ENCODE assay signal across 11 cellular contexts in genomic region chr16:89179148-89179484, GRCh38. TPM values are rescaled to one million over a fixed set of nuclear protein-coding genes. Genes with fewer than 3 reads are reported as not detected.
"Had no signal": no experiment of that assay in that cellular context is flagged by ENCODE, and none has a peak within 500 bp of the region (broad histone marks: within the 10 kb centered on the region; RNA-seq: fewer than 3 reads in every experiment).

No MANE protein-coding gene starts in this region.

- DNase-seq: H9, HCEC 1CT, HFFc6, IMR-90, Karpas-422, KBM-7 had no signal

- ATAC-seq: GM23338 had no signal

- H2AFZ ChIP-seq: GM23338 had no signal

- H3K27ac ChIP-seq: HL-60, KMS-11 had no signal

- H3K4me2 ChIP-seq: GM23338, KMS-11 had no signal

- FAIRE-seq: H54 had no signal

- H3K9ac ChIP-seq: KMS-11 had no signal

- H3K4me3 ChIP-seq: GM23338 had no signal

RNA-seq across cellular contexts. Expression of gene CDH15, which starts 7.6 kb away (rescaled TPM):
- total RNA-seq: HT1080 had no signal

RNA-seq across cellular contexts. Expression of gene SLC22A31, which starts 21.2 kb away (rescaled TPM):
- total RNA-seq: HFFc6, HT1080 had no signal
